25 cellular contexts compared by ENCODE assay signal in genomic region chr4:184885602-184886001, GRCh38.
"Had no signal": no experiment of that assay in that cellular context is flagged by ENCODE, and none has a peak within 500 bp of the region (broad histone marks: within the 10 kb centered on the region; RNA-seq: fewer than 3 reads in every experiment).

No MANE protein-coding gene starts in this region.

- H3K36me3 Mint-ChIP-seq: mesothelial cell of epicardium; naive B cell; natural killer cell treated with Interleukin-12 subunit alpha and Interleukin-12 subunit beta and Interleukin-15 and Interleukin-18, amount 100 ng/mL, for 72 hours; neural progenitor cell; type B pancreatic cell had no signal

- H3K9me3 Mint-ChIP-seq: mesothelial cell of epicardium; naive B cell; natural killer cell treated with Interleukin-12 subunit alpha and Interleukin-12 subunit beta and Interleukin-15 and Interleukin-18, amount 100 ng/mL, for 72 hours; neural progenitor cell; stimulated activated naive CD8-positive, alpha-beta T cell treated with anti-CD3 and anti-CD28 coated beads, Interleukin-15, amount 100 ng/mL, for 72 hours; type B pancreatic cell had no signal

- H3K9me3 ChIP-seq: gastroesophageal sphincter, heart left ventricle, left lung, mucosa of descending colon, thyroid gland had no signal

- H3K4me1 ChIP-seq: foreskin keratinocyte, gastroesophageal sphincter, neural progenitor cell, parathyroid adenoma, thyroid gland had no signal

- H3K36me3 ChIP-seq: gastroesophageal sphincter, heart left ventricle, left lung, neural progenitor cell, thyroid gland had no signal

- DNase-seq: cortex of kidney; foreskin keratinocyte; heart left ventricle; kidney; left cardiac atrium; left lung; mesenchymal stem cell; mucosa of descending colon; naive B cell; right cardiac atrium; stimulated activated CD4-positive, alpha-beta T cell treated with anti-CD3 and anti-CD28 coated beads, Interleukin-12 subunit alpha, Interleukin-12 subunit beta, amount 100 ng/mL, for 4 hours; stimulated activated CD4-positive, alpha-beta T cell treated with anti-CD3 and anti-CD28 coated beads, Interleukin-1b, Interleukin-23, amount 100 ng/mL, for 48 hours; stimulated activated CD4-positive, alpha-beta T cell treated with anti-CD3 and anti-CD28 coated beads, Interleukin-4, amount 100 ng/mL, for 1 hour; stimulated activated CD8-positive, alpha-beta memory T cell treated with anti-CD3 and anti-CD28 coated beads, Interleukin-4, amount 100 ng/mL, for 48 hours; stimulated activated naive CD4-positive, alpha-beta T cell; stimulated activated naive CD8-positive, alpha-beta T cell treated with anti-CD3 and anti-CD28 coated beads, Interleukin-15, amount 100 ng/mL, for 72 hours; thyroid gland had no signal

- H3K4me1 Mint-ChIP-seq: neural progenitor cell; stimulated activated naive CD8-positive, alpha-beta T cell treated with anti-CD3 and anti-CD28 coated beads, Interleukin-15, amount 100 ng/mL, for 72 hours had no signal

- H3K27ac ChIP-seq: foreskin keratinocyte, gastroesophageal sphincter, heart left ventricle, hepatocyte, left lung, neural progenitor cell, parathyroid adenoma, thyroid gland had no signal

- H3K27me3 ChIP-seq: foreskin keratinocyte, gastroesophageal sphincter, heart left ventricle, hepatocyte, neural progenitor cell, thyroid gland had no signal

- H3K27ac Mint-ChIP-seq: mesothelial cell of epicardium; naive B cell; natural killer cell treated with Interleukin-12 subunit alpha and Interleukin-12 subunit beta and Interleukin-15 and Interleukin-18, amount 100 ng/mL, for 72 hours; neural progenitor cell; progenitor cell of endocrine pancreas; stimulated activated naive CD8-positive, alpha-beta T cell treated with anti-CD3 and anti-CD28 coated beads, Interleukin-15, amount 100 ng/mL, for 72 hours; type B pancreatic cell had no signal

- H3K4me3 Mint-ChIP-seq: mesothelial cell of epicardium; naive B cell; natural killer cell treated with Interleukin-12 subunit alpha and Interleukin-12 subunit beta and Interleukin-15 and Interleukin-18, amount 100 ng/mL, for 72 hours; neural progenitor cell; stimulated activated naive CD8-positive, alpha-beta T cell treated with anti-CD3 and anti-CD28 coated beads, Interleukin-15, amount 100 ng/mL, for 72 hours; type B pancreatic cell had no signal

- H3K4me3 ChIP-seq: gastroesophageal sphincter, heart left ventricle, hepatocyte, left lung, mucosa of descending colon, neural progenitor cell, thyroid gland had no signal
